Comparison of ENCODE assay signal across 16 cellular contexts in genomic region chr13:113654591-113655357, GRCh38. TPM values are rescaled to one million over a fixed set of nuclear protein-coding genes. Genes with fewer than 3 reads are reported as not detected.
DNase-seq lines count a peak whose midpoint lies in the region; ATAC-seq and TF ChIP-seq lines count a peak whose summit lies in the region.
"Had no signal": no experiment of that assay in that cellular context is flagged by ENCODE, and none has a peak within 500 bp of the region (broad histone marks: within the 10 kb centered on the region; RNA-seq: fewer than 3 reads in every experiment).

No MANE protein-coding gene starts in this region.

- DNase-seq in Right ventricle myocardium superior = peak; percentile 27
- no peak for DNase-seq in Right ventricle myocardium inferior (ENCODE audit: missing footprints)
- peak in 6 of 10 donors; percentile 12 to 32 (median 26) for DNase-seq in dorsolateral prefrontal cortex
- peak in 2 of 3 donors; percentile 20 to 31 for DNase-seq in mucosa of descending colon
- peak; percentile 58 for DNase-seq in upper lobe of right lung
- no peak for DNase-seq in HuH-7.5 (ENCODE audit: low spot score)
- no peak for DNase-seq in C1 segment of cervical spinal cord (lab: John Stamatoyannopoulos, UW)
- DNase-seq: activated CD4-positive, alpha-beta T cell treated with anti-CD3 and anti-CD28 coated beads for 48 hours; activated CD8-positive, alpha-beta memory T cell treated with anti-CD3 and anti-CD28 coated beads, Interleukin-2, amount 50 U/mL, for 4 hours; activated naive CD4-positive, alpha-beta T cell treated with Interleukin-2 at 50 U/mL for 16 hours; NCI-H1092 treated with DMSO at 0.1 percent for 48 hours; NCI-H2107; NCI-H510A had no signal

- H3K27me3 ChIP-seq in dorsolateral prefrontal cortex (peaks cover 0 to 3% (median 0%) of the 10 kb centered on the region in 45 donors), upper lobe of right lung (no peaks in the 10 kb centered on the region)

- H3K36me3 ChIP-seq in mucosa of descending colon (ENCODE audit: low read depth) = no peaks in the 10 kb centered on the region
- no peaks in the 10 kb centered on the region for H3K36me3 ChIP-seq in upper lobe of right lung

- ATAC-seq in Right ventricle myocardium superior (ENCODE audit: poor library complexity) (no peak), Right ventricle myocardium inferior (no peak), mucosa of descending colon (no peak), upper lobe of right lung (no peak), HG02623 (IDR thresholded peaks at IDR 0.05; ENCODE audit: unreplicated experiment) (no peak)

- no peak overlapping the region for H3K27ac ChIP-seq in dorsolateral prefrontal cortex
- no peak overlapping the region for H3K27ac ChIP-seq in upper lobe of right lung
- H3K27ac ChIP-seq: RWPE1 had no signal

- H3K4me1 ChIP-seq in mucosa of descending colon (ENCODE audit: low read depth) = peaks cover 3% of the 10 kb centered on the region
- H3K4me1 ChIP-seq in upper lobe of right lung = no peaks in the 10 kb centered on the region
- H3K4me1 ChIP-seq: Caco-2 had no signal

- no peak for TF ChIP-seq CTCF in dorsolateral prefrontal cortex (IDR thresholded peaks at IDR 0.05 in 54 of 56, conservative IDR thresholded peaks at IDR 0.05 in 2 of 56; ENCODE audit: low read depth in 1 of 56, partially characterized antibody in 56 of 56)
- no peak for TF ChIP-seq CTCF in mucosa of descending colon (IDR thresholded peaks at IDR 0.05)
- TF ChIP-seq CTCF in upper lobe of right lung (IDR thresholded peaks at IDR 0.05) = no peak

- intact Hi-C loops in Right ventricle myocardium superior (cut with DNase I) (no loop called here), Right ventricle myocardium inferior (cut with DNase I) (no loop called here), dorsolateral prefrontal cortex (cut with DNase I) (no loop called here), mucosa of descending colon (cut with DNase I, micrococcal nuclease) (no loop called here), upper lobe of right lung (cut with DNase I) (no loop called here)

- no peak overlapping the region for H3K4me3 ChIP-seq in dorsolateral prefrontal cortex
- no peak overlapping the region for H3K4me3 ChIP-seq in mucosa of descending colon
- no peak overlapping the region for H3K4me3 ChIP-seq in upper lobe of right lung

- H3K9me3 ChIP-seq in mucosa of descending colon (no peaks in the 10 kb centered on the region), upper lobe of right lung (no peaks in the 10 kb centered on the region)
- H3K9me3 ChIP-seq: Caco-2 had no signal

RNA-seq across cellular contexts. Expression of gene ATP4B, which starts 3.2 kb away (rescaled TPM):
- not detected for total RNA-seq in Right ventricle myocardium superior
- total RNA-seq in Right ventricle myocardium inferior = not detected
- total RNA-seq in dorsolateral prefrontal cortex = not detected
- total RNA-seq in mucosa of descending colon = under 1 TPM in 1 of 3 donors, not detected in 2; 0.19 TPM
- not detected for total RNA-seq in upper lobe of right lung
- total RNA-seq: Caco-2 had no signal

RNA-seq across cellular contexts. Expression of gene GRK1, which starts 12.2 kb away (rescaled TPM):
- 0.13 TPM for total RNA-seq in Right ventricle myocardium superior
- total RNA-seq in Right ventricle myocardium inferior = 0.11 TPM
- 1 to 10 TPM in 10 of 120 experiments, under 1 TPM in 87, not detected in 23; 0.12 to 2.2 (median 0.44) TPM for total RNA-seq in dorsolateral prefrontal cortex
- under 1 TPM; 0.09 to 0.19 (median 0.09) TPM for total RNA-seq in mucosa of descending colon
- total RNA-seq in upper lobe of right lung = 0.09 TPM
- total RNA-seq: Caco-2 had no signal

Comparison
In these comparisons a context has a peak if more than half of its experiments do, and no peak if none do; other contexts are left out.
1. DNase-seq: peak in Right ventricle myocardium superior (single experiment), dorsolateral prefrontal cortex (6 of 10), mucosa of descending colon (2 of 3) and upper lobe of right lung (single experiment); none in Right ventricle myocardium inferior (single experiment), HuH-7.5 (single experiment) and C1 segment of cervical spinal cord (0 of 14).